In genomic region chr21:26572668-26573381, GRCh38 we compare ENCODE assay signal across 1 cellular context.
TF ChIP-seq lines count a peak whose summit lies in the region.

Gene CYYR1, minus strand, starts transcription at chr21:26573286. Its CDS starts 346 bp downstream, at chr21:26572940.

TF ChIP-seq in WTC11, 78 proteins besides CTCF, POLR2A, EP300 and RAD21 (continued from another document):
- TF ChIP-seq PRDM15 (CRISPR knock-in tag; IDR thresholded peaks at IDR 0.05) (0 out of 2 replicates have a peak, but pooled peaks have one; percentile 15), CBFB (CRISPR knock-in tag; IDR thresholded peaks at IDR 0.05; ENCODE audit: low read depth) (no peak), RELA (CRISPR knock-in tag; IDR thresholded peaks at IDR 0.05; ENCODE audit: borderline replicate concordance) (0 out of 2 replicates have a peak, but pooled peaks have one; percentile 45), TP53 (CRISPR knock-in tag; IDR thresholded peaks at IDR 0.05) (peak; percentile 48; the same call in 1 of the 2 replicates), STAT6 (CRISPR knock-in tag; conservative IDR thresholded peaks at IDR 0.05; ENCODE audit: low read depth) (0 out of 2 replicates have a peak, but pooled peaks have one; percentile 27), ATF1 (CRISPR knock-in tag; IDR thresholded peaks at IDR 0.05) (no peak), ELF4 (CRISPR knock-in tag; IDR thresholded peaks at IDR 0.05; ENCODE audit: low read depth) (no peak), FOXP1 (CRISPR knock-in tag; IDR thresholded peaks at IDR 0.05; ENCODE audit: borderline replicate concordance) (peak; percentile 23; the same call in 1 of the 2 replicates)
- TF ChIP-seq, protein P1, sequence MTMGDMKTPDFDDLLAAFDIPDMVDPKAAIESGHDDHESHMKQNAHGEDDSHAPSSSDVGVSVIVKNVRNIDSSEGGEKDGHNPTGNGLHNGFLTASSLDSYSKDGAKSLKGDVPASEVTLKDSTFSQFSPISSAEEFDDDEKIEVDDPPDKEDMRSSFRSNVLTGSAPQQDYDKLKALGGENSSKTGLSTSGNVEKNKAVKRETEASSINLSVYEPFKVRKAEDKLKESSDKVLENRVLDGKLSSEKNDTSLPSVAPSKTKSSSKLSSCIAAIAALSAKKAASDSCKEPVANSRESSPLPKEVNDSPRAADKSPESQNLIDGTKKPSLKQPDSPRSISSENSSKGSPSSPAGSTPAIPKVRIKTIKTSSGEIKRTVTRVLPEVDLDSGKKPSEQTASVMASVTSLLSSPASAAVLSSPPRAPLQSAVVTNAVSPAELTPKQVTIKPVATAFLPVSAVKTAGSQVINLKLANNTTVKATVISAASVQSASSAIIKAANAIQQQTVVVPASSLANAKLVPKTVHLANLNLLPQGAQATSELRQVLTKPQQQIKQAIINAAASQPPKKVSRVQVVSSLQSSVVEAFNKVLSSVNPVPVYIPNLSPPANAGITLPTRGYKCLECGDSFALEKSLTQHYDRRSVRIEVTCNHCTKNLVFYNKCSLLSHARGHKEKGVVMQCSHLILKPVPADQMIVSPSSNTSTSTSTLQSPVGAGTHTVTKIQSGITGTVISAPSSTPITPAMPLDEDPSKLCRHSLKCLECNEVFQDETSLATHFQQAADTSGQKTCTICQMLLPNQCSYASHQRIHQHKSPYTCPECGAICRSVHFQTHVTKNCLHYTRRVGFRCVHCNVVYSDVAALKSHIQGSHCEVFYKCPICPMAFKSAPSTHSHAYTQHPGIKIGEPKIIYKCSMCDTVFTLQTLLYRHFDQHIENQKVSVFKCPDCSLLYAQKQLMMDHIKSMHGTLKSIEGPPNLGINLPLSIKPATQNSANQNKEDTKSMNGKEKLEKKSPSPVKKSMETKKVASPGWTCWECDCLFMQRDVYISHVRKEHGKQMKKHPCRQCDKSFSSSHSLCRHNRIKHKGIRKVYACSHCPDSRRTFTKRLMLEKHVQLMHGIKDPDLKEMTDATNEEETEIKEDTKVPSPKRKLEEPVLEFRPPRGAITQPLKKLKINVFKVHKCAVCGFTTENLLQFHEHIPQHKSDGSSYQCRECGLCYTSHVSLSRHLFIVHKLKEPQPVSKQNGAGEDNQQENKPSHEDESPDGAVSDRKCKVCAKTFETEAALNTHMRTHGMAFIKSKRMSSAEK (CRISPR knock-in tag; IDR thresholded peaks at IDR 0.05; ENCODE audit: borderline replicate concordance): peak; percentile 16; the same call in 1 of the 2 replicates
